In genomic region chr5:179906795-179907569, GRCh38 we compare ENCODE assay signal across 8 cellular contexts. TPM values are rescaled to one million over a fixed set of nuclear protein-coding genes. Genes with fewer than 3 reads are reported as not detected.
A peak's percentile ranks its signal among the peaks of the same experiment; 100 is the strongest.
DNase-seq lines count a peak whose midpoint lies in the region; ATAC-seq and TF ChIP-seq lines count a peak whose summit lies in the region.

No MANE protein-coding gene starts in this region.

- no peaks in the 10 kb centered on the region; the same call in 1 of the 2 replicates for H3K36me3 ChIP-seq in SJCRH30
- H3K36me3 ChIP-seq in breast epithelium, result peaks cover 5% of the 10 kb centered on the region

- TF ChIP-seq CTCF in breast epithelium (IDR thresholded peaks at IDR 0.05), result no peak

- H3K4me3 ChIP-seq in SJCRH30, result peak overlapping the region; percentile 82
- H3K4me3 ChIP-seq in breast epithelium, result peak overlapping the region; percentile 61 to 83 (median 75)

- no peak for TF ChIP-seq POLR2A in breast epithelium (IDR thresholded peaks at IDR 0.05)

- DNase-seq in ELF-1 (ENCODE audit: low read depth, low spot score), result peak; percentile 25
- DNase-seq in SJCRH30, result peak; percentile 19 to 30
- no peak for DNase-seq in breast epithelium (ENCODE audit: low spot score in 2 of 2)
- peak; percentile 22 for DNase-seq in stimulated activated CD4-positive, alpha-beta T cell treated with anti-CD3 and anti-CD28 coated beads, Interleukin-4, amount 100 ng/mL, for 1 hour
- DNase-seq in activated gamma-delta T cell treated with Interleukin-2 at 50 U/mL for 16 hours, result no peak

- ATAC-seq in HG02610 (IDR thresholded peaks at IDR 0.05; ENCODE audit: unreplicated experiment) (peak; percentile 13), GM18858 (IDR thresholded peaks at IDR 0.05; ENCODE audit: unreplicated experiment) (no peak)

- H3K4me1 ChIP-seq in SJCRH30 (peaks cover 5% of the 10 kb centered on the region; the same call in 1 of the 2 replicates), breast epithelium (no peaks in the 10 kb centered on the region)

- H3K27ac ChIP-seq in SJCRH30, result no peak overlapping the region
- H3K27ac ChIP-seq in breast epithelium, result peak overlapping the region; percentile 68 to 89
- H3K27ac ChIP-seq in layer of hippocampus (ENCODE audit: low read depth, low read length), result peak overlapping the region; percentile 36

- H3K9me3 ChIP-seq in SJCRH30 (replicated peaks) (no peaks in the 10 kb centered on the region), breast epithelium (no peaks in the 10 kb centered on the region)

- intact Hi-C loops in breast epithelium (cut with DNase I; ENCODE audit: low total_unique reads), result no loop called here

- H3K27me3 ChIP-seq in SJCRH30, result no peaks in the 10 kb centered on the region
- H3K27me3 ChIP-seq in breast epithelium, result no peaks in the 10 kb centered on the region
- no peaks in the 10 kb centered on the region for H3K27me3 ChIP-seq in layer of hippocampus (ENCODE audit: control insufficient read depth, insufficient read depth, low read length)

RNA-seq across cellular contexts. Expression of gene TBC1D9B, which starts 0.7 kb away (rescaled TPM):
- total RNA-seq in SJCRH30 (2014; rRNA removed; shearing (Covaris generic)), result 33.6 and 37.0 TPM in 2 replicates
- 100 to 1,000 TPM in 2 of 3 donors, 10 to 100 TPM in 1; 73.5 to 143 (median 105) TPM for total RNA-seq in breast epithelium

RNA-seq across cellular contexts. Expression of gene MRNIP, which starts 48.4 kb away (rescaled TPM):
- 10.3 and 15.3 TPM in 2 replicates for total RNA-seq in SJCRH30 (2014; rRNA removed; shearing (Covaris generic))
- total RNA-seq in breast epithelium, result 10 to 100 TPM; 32.3 to 67.2 (median 48.8) TPM

Comparison
In these comparisons a context has a peak if more than half of its experiments do, and no peak if none do; other contexts are left out.
1. DNase-seq: peak in ELF-1 (single experiment), SJCRH30 (2 of 2) and stimulated activated CD4-positive, alpha-beta T cell treated with anti-CD3 and anti-CD28 coated beads, Interleukin-4, amount 100 ng/mL, for 1 hour (single experiment); none in breast epithelium (0 of 2) and activated gamma-delta T cell treated with Interleukin-2 at 50 U/mL for 16 hours (single experiment).